Comparison of ENCODE assay signal across 11 cellular contexts in genomic region chr1:31591425-31592093, GRCh38. TPM values are rescaled to one million over a fixed set of nuclear protein-coding genes. Genes with fewer than 3 reads are reported as not detected.
A peak's percentile ranks its signal among the peaks of the same experiment; 100 is the strongest.
DNase-seq lines count a peak whose midpoint lies in the region; ATAC-seq and TF ChIP-seq lines count a peak whose summit lies in the region.
"Had no signal": no experiment of that assay in that cellular context is flagged by ENCODE, and none has a peak within 500 bp of the region (broad histone marks: within the 10 kb centered on the region; RNA-seq: fewer than 3 reads in every experiment).

No MANE protein-coding gene starts in this region.

- H3K4me1 ChIP-seq in RWPE2 (ENCODE audit: insufficient read depth, poor library complexity, severe bottlenecking), result peaks cover 24% of the 10 kb centered on the region
- peaks cover 24 to 45% of the 10 kb centered on the region in 2 donors for H3K4me1 ChIP-seq in thoracic aorta (ENCODE audit: control insufficient read depth in 1 of 2, low read depth in 2 of 2)

- no peak for TF ChIP-seq CTCF in RWPE2 (IDR thresholded peaks at IDR 0.05; ENCODE audit: poor library complexity, severe bottlenecking)
- TF ChIP-seq CTCF in thoracic aorta (IDR thresholded peaks at IDR 0.05), result no peak

- DNase-seq in H4 (ENCODE audit: low spot score) (peak; percentile 53), RWPE2 (ENCODE audit: low spot score) (peak; percentile 75), fibroblast of peridontal ligament (ENCODE audit: extremely low read depth) (peak; percentile 55), thoracic aorta (ENCODE audit: low spot score) (peak; percentile 73), nucleus accumbens (lab: John Stamatoyannopoulos, UW) (no peak)
- no peak for DNase-seq in NK-92 treated with Interleukin-12 subunit alpha and Interleukin-12 subunit beta, amount 100 ng/mL, for 24 hours (lab: John Stamatoyannopoulos, UW)
- DNase-seq in activated T-cell treated with anti-CD3 and anti-CD28 coated beads, Interleukin-2, amount 50 U/mL, for 1 hour, result no peak
- DNase-seq: activated CD4-positive, CD25-positive, alpha-beta regulatory T cell treated with anti-CD3 and anti-CD28 coated beads, Interleukin-2, amount 50 U/mL, for 72 hours; effector memory CD8-positive, alpha-beta T cell; NCI-H1105 treated with DMSO at 0.1 percent for 48 hours had no signal

- H3K4me3 ChIP-seq in RWPE2 (ENCODE audit: severe bottlenecking) (no peak overlapping the region), thoracic aorta (no peak overlapping the region)
- H3K4me3 ChIP-seq: vagina had no signal

- peak; percentile 56 for ATAC-seq in RWPE2 (ENCODE audit: low read depth)
- no peak for ATAC-seq in thoracic aorta (ENCODE audit: insufficient number of reproducible peaks, low FRiP score, low read depth)
- ATAC-seq: effector memory CD8-positive, alpha-beta T cell had no signal

- H3K36me3 ChIP-seq in RWPE2 (ENCODE audit: low read depth) (peaks cover 10% of the 10 kb centered on the region), thoracic aorta (peaks cover 6% of the 10 kb centered on the region)
- H3K36me3 ChIP-seq: vagina had no signal

- H3K27ac ChIP-seq in RWPE2 (ENCODE audit: poor library complexity, severe bottlenecking) (peak overlapping the region; percentile 32), thoracic aorta (peak overlapping the region; percentile 97 to 99)
- H3K27ac ChIP-seq: vagina had no signal

- H3K9me3 ChIP-seq in RWPE2 (ENCODE audit: severe bottlenecking) (no peaks in the 10 kb centered on the region), thoracic aorta (no peaks in the 10 kb centered on the region)
- H3K9me3 ChIP-seq: vagina had no signal

- H3K27me3 ChIP-seq in RWPE2 (ENCODE audit: insufficient read depth, poor library complexity, severe bottlenecking), result no peaks in the 10 kb centered on the region
- no peaks in the 10 kb centered on the region for H3K27me3 ChIP-seq in thoracic aorta (replicated peaks; ENCODE audit: insufficient read depth)
- H3K27me3 ChIP-seq: vagina had no signal

RNA-seq across cellular contexts. Expression of gene TINAGL1, which starts 15.2 kb away (rescaled TPM):
- 0.23 and 0.90 TPM in 2 replicates for total RNA-seq in H4 (2014; rRNA removed; shearing (Covaris generic))
- 1,000 to 10,000 TPM in 1 of 2 donors, 100 to 1,000 TPM in 1; 581 to 1,250 TPM for total RNA-seq in thoracic aorta

RNA-seq across cellular contexts. Expression of gene HCRTR1, which starts 25.9 kb away (rescaled TPM):
- not detected in 2 replicates for total RNA-seq in H4 (2014; rRNA removed; shearing (Covaris generic))
- total RNA-seq in thoracic aorta, result not detected
- total RNA-seq: vagina had no signal

RNA-seq across cellular contexts. Expression of gene PEF1, which starts 53.1 kb away (rescaled TPM):
- 94.3 and 94.6 TPM in 2 replicates for total RNA-seq in H4 (2014; rRNA removed; shearing (Covaris generic))
- 10 to 100 TPM; 69.2 to 99.5 TPM for total RNA-seq in thoracic aorta

Comparison
In these comparisons a context has a peak if more than half of its experiments do, and no peak if none do; other contexts are left out.
1. DNase-seq: peak in H4 (single experiment), RWPE2 (single experiment), fibroblast of peridontal ligament (single experiment) and thoracic aorta (single experiment); none in NK-92 treated with Interleukin-12 subunit alpha and Interleukin-12 subunit beta, amount 100 ng/mL, for 24 hours (single experiment), nucleus accumbens (0 of 56) and activated T-cell treated with anti-CD3 and anti-CD28 coated beads, Interleukin-2, amount 50 U/mL, for 1 hour (single experiment).
2. RNA of gene TINAGL1, which starts 15.2 kb away (total RNA-seq): 581 to 1,250 TPM in thoracic aorta; 0.23 to 0.90 TPM in H4; every median in the first group is over 100 times any median in the second.